Comparison of ENCODE assay signal across 9 cellular contexts in genomic region chr19:44753932-44754742, GRCh38. TPM values are rescaled to one million over a fixed set of nuclear protein-coding genes. Genes with fewer than 3 reads are reported as not detected.
DNase-seq lines count a peak whose midpoint lies in the region; ATAC-seq and TF ChIP-seq lines count a peak whose summit lies in the region.
"Had no signal": no experiment of that assay in that cellular context is flagged by ENCODE, and none has a peak within 500 bp of the region (broad histone marks: within the 10 kb centered on the region; RNA-seq: fewer than 3 reads in every experiment).

No MANE protein-coding gene starts in this region.

- CTCF ChIA-PET in CD4-positive, alpha-beta memory T cell (lab: Charles Lee; ENCODE audit: partially characterized antibody) = interaction anchor here (0.6 to 4.9 kb wide), 5 partner anchors 13 to 1736 kb away, joined by 4 to 41 read pairs (median 6); no protein-coding TSS in a partner anchor

- peaks cover 58% of the 10 kb centered on the region for H3K79me2 ChIP-seq in GM23248 (ENCODE audit: insufficient read depth)

- peak overlapping the region; percentile 97 to 100 (median 98) for H3K27ac Mint-ChIP-seq in CD4-positive, alpha-beta memory T cell
- peak overlapping the region; percentile 84 for H3K27ac Mint-ChIP-seq in stimulated activated memory B cell treated with anti-CD40 and anti-IgM and Interleukin-4, amounts not matched to agents 10 μg/mL and 1 μg/mL and 100 μg/mL, for 72 hours

- H3K27me3 Mint-ChIP-seq in CD4-positive, alpha-beta memory T cell = no peaks in the 10 kb centered on the region
- no peaks in the 10 kb centered on the region for H3K27me3 Mint-ChIP-seq in stimulated activated memory B cell treated with anti-CD40 and anti-IgM and Interleukin-4, amounts not matched to agents 10 μg/mL and 1 μg/mL and 100 μg/mL, for 72 hours

- H3K27me3 ChIP-seq in CD4-positive, alpha-beta memory T cell (ENCODE audit: insufficient read depth, low read length) = no peaks in the 10 kb centered on the region
- H3K27me3 ChIP-seq in GM23248 (replicated peaks; ENCODE audit: insufficient read depth) = no peaks in the 10 kb centered on the region
- no peaks in the 10 kb centered on the region for H3K27me3 ChIP-seq in mucosa of stomach (ENCODE audit: control insufficient read depth, insufficient read depth, low read length)

- H3K36me3 ChIP-seq in CD4-positive, alpha-beta memory T cell (ENCODE audit: insufficient read depth, low read length) = peaks cover 23% of the 10 kb centered on the region
- H3K36me3 ChIP-seq in GM23248 (ENCODE audit: low read depth) (peaks cover 30% of the 10 kb centered on the region), mucosa of stomach (ENCODE audit: control insufficient read depth, insufficient read depth, low read length) (peaks cover 6% of the 10 kb centered on the region)

- H3K4me3 Mint-ChIP-seq in CD4-positive, alpha-beta memory T cell = peak overlapping the region; percentile 89 to 96 (median 93)
- H3K4me3 Mint-ChIP-seq in stimulated activated memory B cell treated with anti-CD40 and anti-IgM and Interleukin-4, amounts not matched to agents 10 μg/mL and 1 μg/mL and 100 μg/mL, for 72 hours = peak overlapping the region; percentile 97

- WGBS in GM23248 (ENCODE audit: low coverage in 1 of 2, low lambda C conversion rate in 2 of 2, missing lambda C conversion rate in 2 of 2), 2 experiments = 3% methylated on average over 24 to 29 of the region's 33 CpGs

- no peaks in the 10 kb centered on the region for H3K9me3 ChIP-seq in CD4-positive, alpha-beta memory T cell (ENCODE audit: control insufficient read depth in 1 of 2, low read length in 2 of 2)
- H3K9me3 ChIP-seq in GM23248 (ENCODE audit: low read depth) (no peaks in the 10 kb centered on the region), mucosa of stomach (ENCODE audit: control insufficient read depth, low read length) (no peaks in the 10 kb centered on the region)

- no peaks in the 10 kb centered on the region for H3K9me2 ChIP-seq in GM23248 (ENCODE audit: insufficient read depth)

- peak; percentile 31 to 66 (median 47) for DNase-seq in CD4-positive, alpha-beta memory T cell
- DNase-seq in GM23248 (peak; percentile 90), NCI-H82 treated with DMSO at 0.1 percent for 48 hours (lab: John Stamatoyannopoulos, UW; ENCODE audit: unreplicated experiment) (peak; percentile 40), epithelial cell of proximal tubule (ENCODE audit: low read depth) (no peak)
- DNase-seq in activated CD8-positive, alpha-beta memory T cell treated with anti-CD3 and anti-CD28 coated beads, Interleukin-2, amount 50 U/mL, for 4 hours = peak; percentile 71

- H3K36me3 Mint-ChIP-seq in CD4-positive, alpha-beta memory T cell = peaks cover 21 to 56% of the 10 kb centered on the region in 2 donors
- H3K36me3 Mint-ChIP-seq in stimulated activated memory B cell treated with anti-CD40 and anti-IgM and Interleukin-4, amounts not matched to agents 10 μg/mL and 1 μg/mL and 100 μg/mL, for 72 hours = peaks cover 65% of the 10 kb centered on the region

- peak overlapping the region; percentile 74 to 90 for H3K4me3 ChIP-seq in CD4-positive, alpha-beta memory T cell (ENCODE audit: low read length in 2 of 2)
- peak overlapping the region; percentile 69 for H3K4me3 ChIP-seq in GM23248
- H3K4me3 ChIP-seq in epithelial cell of proximal tubule (ENCODE audit: low read depth, low read length) = peak overlapping the region; percentile 47
- peak overlapping the region; percentile 55 for H3K4me3 ChIP-seq in mucosa of stomach (ENCODE audit: low read length)

- intact Hi-C loops in CD4-positive, alpha-beta memory T cell (cut with micrococcal nuclease) = loop anchor here (1.0 kb wide), 2 partner anchors 16 to 30 kb away; no protein-coding TSS in a partner anchor

- H3K4me1 ChIP-seq in CD4-positive, alpha-beta memory T cell (ENCODE audit: insufficient read depth, low read length) = peaks cover 68% of the 10 kb centered on the region
- H3K4me1 ChIP-seq in GM23248 (ENCODE audit: insufficient read depth) (peaks cover 44% of the 10 kb centered on the region), mucosa of stomach (ENCODE audit: control insufficient read depth, insufficient read depth, low read length) (peaks cover 89% of the 10 kb centered on the region)

- H3K4me1 Mint-ChIP-seq in CD4-positive, alpha-beta memory T cell = peaks cover 36 to 75% (median 55%) of the 10 kb centered on the region in 4 donors
- peaks cover 57% of the 10 kb centered on the region for H3K4me1 Mint-ChIP-seq in stimulated activated memory B cell treated with anti-CD40 and anti-IgM and Interleukin-4, amounts not matched to agents 10 μg/mL and 1 μg/mL and 100 μg/mL, for 72 hours

- peak; percentile 50 for ATAC-seq in stimulated activated memory B cell treated with anti-CD40 and anti-IgM and Interleukin-4, amounts not matched to agents 10 μg/mL and 1 μg/mL and 100 μg/mL, for 72 hours
- no peak for ATAC-seq in GM21360 (IDR thresholded peaks at IDR 0.05; ENCODE audit: unreplicated experiment)

- in situ Hi-C loops in GM23248 (cut with MboI) = no loop called here

- no peak for TF ChIP-seq CTCF in epithelial cell of proximal tubule (conservative IDR thresholded peaks at IDR 0.05; ENCODE audit: low read depth, low read length)

- peak overlapping the region; percentile 84 for H3K9ac ChIP-seq in GM23248
- peak overlapping the region; percentile 91 for H3K9ac ChIP-seq in mucosa of stomach (ENCODE audit: low read length)

- H3K27ac ChIP-seq in CD4-positive, alpha-beta memory T cell (ENCODE audit: low read depth, low read length) = peak overlapping the region; percentile 95
- peak overlapping the region; percentile 88 for H3K27ac ChIP-seq in GM23248

- peak overlapping the region; percentile 89 for H3K4me2 ChIP-seq in GM23248 (ENCODE audit: unreplicated experiment)

- peak overlapping the region; percentile 23; the same call in 1 of the 2 replicates for H2AFZ ChIP-seq in GM23248

- POLR2A ChIA-PET in CD4-positive, alpha-beta memory T cell (lab: Charles Lee; ENCODE audit: partially characterized antibody) = interaction anchor here (0.8 to 2.5 kb wide), 6 partner anchors 9 to 30 kb away, joined by 4 to 8 read pairs (median 5); no protein-coding TSS in a partner anchor

- H3F3A ChIP-seq in GM23248 (ENCODE audit: insufficient read depth) = peaks cover 30% of the 10 kb centered on the region

- no peaks in the 10 kb centered on the region for H3K9me3 Mint-ChIP-seq in CD4-positive, alpha-beta memory T cell
- no peaks in the 10 kb centered on the region for H3K9me3 Mint-ChIP-seq in stimulated activated memory B cell treated with anti-CD40 and anti-IgM and Interleukin-4, amounts not matched to agents 10 μg/mL and 1 μg/mL and 100 μg/mL, for 72 hours

- no peaks in the 10 kb centered on the region for H4K20me1 ChIP-seq in GM23248 (ENCODE audit: insufficient read depth)

RNA-seq across cellular contexts. Expression of gene BCL3, which starts 5.6 kb away (rescaled TPM):
- total RNA-seq in CD4-positive, alpha-beta memory T cell = 10 to 100 TPM; 10.9 to 11.8 TPM
- 10 to 100 TPM in 1 of 2 donors, 1 to 10 TPM in 1; 3.9 to 15.0 TPM for polyA plus RNA-seq in CD4-positive, alpha-beta memory T cell
- total RNA-seq in GM23248 (2014; rRNA removed; shearing (Covaris generic)) = 11.3 and 18.6 TPM in 2 replicates
- polyA plus RNA-seq in GM23248 (2016; fragmentation: Nextera tagmentation; extraction: Ambion mirVana) = 24.6 and 26.8 TPM in 2 replicates
- 32.4 and 49.3 TPM in 2 replicates for total RNA-seq in epithelial cell of proximal tubule

RNA-seq across cellular contexts. Expression of gene CBLC, which starts 23.6 kb away (rescaled TPM):
- total RNA-seq in CD4-positive, alpha-beta memory T cell = not detected
- polyA plus RNA-seq in CD4-positive, alpha-beta memory T cell = not detected
- not detected in 2 replicates for total RNA-seq in GM23248 (2014; rRNA removed; shearing (Covaris generic))
- polyA plus RNA-seq in GM23248 (2016; fragmentation: Nextera tagmentation; extraction: Ambion mirVana) = not detected in 2 replicates
- 16.1 and 27.2 TPM in 2 replicates for total RNA-seq in epithelial cell of proximal tubule
- total RNA-seq: T-helper 1 cell treated with Interleukin-12 subunit alpha and Interleukin-12 subunit beta and Interleukin-4 antibody, amounts not matched to agents 30 ng/mL and 1 ng/mL, for 36 hours had no signal

RNA-seq across cellular contexts. Expression of gene BCAM, which starts 54.8 kb away (rescaled TPM):
- not detected for total RNA-seq in CD4-positive, alpha-beta memory T cell
- not detected for polyA plus RNA-seq in CD4-positive, alpha-beta memory T cell
- total RNA-seq in GM23248 (2014; rRNA removed; shearing (Covaris generic)) = 1.3 and 2.1 TPM in 2 replicates
- polyA plus RNA-seq in GM23248 (2016; fragmentation: Nextera tagmentation; extraction: Ambion mirVana) = 1.4 and 1.5 TPM in 2 replicates
- 7.7 and 27.7 TPM in 2 replicates for total RNA-seq in epithelial cell of proximal tubule
- total RNA-seq: T-helper 1 cell treated with Interleukin-12 subunit alpha and Interleukin-12 subunit beta and Interleukin-4 antibody, amounts not matched to agents 30 ng/mL and 1 ng/mL, for 36 hours had no signal

RNA-seq across cellular contexts. Expression of gene CEACAM16, which starts 55.2 kb away (rescaled TPM):
- total RNA-seq in CD4-positive, alpha-beta memory T cell = not detected
- polyA plus RNA-seq in CD4-positive, alpha-beta memory T cell = not detected
- not detected in 2 replicates for total RNA-seq in GM23248 (2014; rRNA removed; shearing (Covaris generic))
- polyA plus RNA-seq in GM23248 (2016; fragmentation: Nextera tagmentation; extraction: Ambion mirVana) = not detected in 2 replicates
- not detected in 2 replicates for total RNA-seq in epithelial cell of proximal tubule
- total RNA-seq: T-helper 1 cell treated with Interleukin-12 subunit alpha and Interleukin-12 subunit beta and Interleukin-4 antibody, amounts not matched to agents 30 ng/mL and 1 ng/mL, for 36 hours had no signal

Comparison
In these comparisons a context has a peak if more than half of its experiments do, and no peak if none do; other contexts are left out.
1. RNA of gene CBLC, which starts 23.6 kb away (total RNA-seq): 16.1 to 27.2 TPM in epithelial cell of proximal tubule; not detected in CD4-positive, alpha-beta memory T cell and not detected in GM23248; every median in the first group is over 10 times any median in the second.
2. Peak in every context shown above with its lines, with median percentiles within 50 percentile points of each other: H3K4me3 ChIP-seq.